In genomic region chr10:79491171-79491835, GRCh38 we compare ENCODE assay signal across 1 cellular context.
TF ChIP-seq lines count a peak whose summit lies in the region.

No MANE protein-coding gene starts in this region.

TF ChIP-seq in IMR-90, 13 proteins besides CTCF, POLR2A, EP300 and RAD21 (continued from another document):
- no peak for TF ChIP-seq ELK1 (IDR thresholded peaks at IDR 0.05; ENCODE audit: borderline replicate concordance, low read depth, low read length)
- TF ChIP-seq CEBPB (IDR thresholded peaks at IDR 0.05; ENCODE audit: low read depth, low read length): no peak
